ENCODE assay signal across 19 cellular contexts in genomic region chr7:32415936-32416335, GRCh38.
A peak's percentile ranks its signal among the peaks of the same experiment; 100 is the strongest.
DNase-seq lines count a peak whose midpoint lies in the region; FAIRE-seq and TF ChIP-seq lines count a peak whose summit lies in the region.
"Had no signal": no experiment of that assay in that cellular context is flagged by ENCODE, and none has a peak within 500 bp of the region (broad histone marks: within the 10 kb centered on the region; RNA-seq: fewer than 3 reads in every experiment).

No MANE protein-coding gene starts in this region.

- H3K4me3 Mint-ChIP-seq in CD4-positive, alpha-beta memory T cell: no peak overlapping the region
- H3K4me3 Mint-ChIP-seq: B cell; CD4-positive, alpha-beta T cell; GM23338 had no signal

- H3K79me2 ChIP-seq in keratinocyte (ENCODE audit: control insufficient read depth, insufficient read depth, low read length): no peaks in the 10 kb centered on the region

- FAIRE-seq in keratinocyte (lab: Jason Lieb, UNC): peak; percentile 70
- FAIRE-seq: A204.1, D721Med, G401.6, GM12891 had no signal

- peaks cover 5 to 10% of the 10 kb centered on the region in 2 donors for H3K27me3 Mint-ChIP-seq in CD4-positive, alpha-beta memory T cell

- H3K36me3 ChIP-seq in keratinocyte (ENCODE audit: control insufficient read depth in 2 of 2, extremely low read depth in 1 of 2, insufficient read depth in 2 of 2, low read length in 2 of 2): no peaks in the 10 kb centered on the region
- no peaks in the 10 kb centered on the region for H3K36me3 ChIP-seq in CD4-positive, alpha-beta memory T cell (ENCODE audit: insufficient read depth, low read length)

- DNase-seq in RWPE1 (ENCODE audit: low spot score) (peak; percentile 36), epithelial cell of esophagus (ENCODE audit: low read depth) (peak; percentile 89), keratinocyte (ENCODE audit: low read depth, low spot score) (peak; percentile 40), islet precursor cell (no peak)
- DNase-seq in stimulated activated CD4-positive, alpha-beta T cell treated with anti-CD3 and anti-CD28 coated beads, Interleukin-2, amount 100 ng/mL, for 48 hours: no peak
- DNase-seq in CD4-positive, alpha-beta memory T cell: no peak
- DNase-seq in activated T-cell treated with anti-CD3 and anti-CD28 coated beads, Interleukin-2, amount 50 U/mL, for 1 hour: no peak
- DNase-seq: C1 segment of cervical spinal cord; CD4-positive, alpha-beta T cell; COR-L47; DMS153; DMS79 treated with DMSO at 0.1 percent for 48 hours; EL had no signal

- intact Hi-C loops in CD4-positive, alpha-beta memory T cell (cut with micrococcal nuclease): no loop called here

- H3K4me1 ChIP-seq in keratinocyte (ENCODE audit: control insufficient read depth, extremely low read depth, insufficient read depth, low read length): peaks cover 17% of the 10 kb centered on the region
- no peaks in the 10 kb centered on the region for H3K4me1 ChIP-seq in CD4-positive, alpha-beta memory T cell (ENCODE audit: insufficient read depth, low read length)

- H4K20me1 ChIP-seq in keratinocyte (ENCODE audit: control insufficient read depth, extremely low read depth, insufficient read depth, low read length): no peaks in the 10 kb centered on the region

- H3K27ac ChIP-seq in RWPE1 (no peak overlapping the region), keratinocyte (ENCODE audit: control insufficient read depth, insufficient read depth, low read length) (no peak overlapping the region)
- no peak overlapping the region for H3K27ac ChIP-seq in CD4-positive, alpha-beta memory T cell (ENCODE audit: low read depth, low read length)

- H3K4me3 ChIP-seq in epithelial cell of esophagus (ENCODE audit: low read length): no peak overlapping the region
- H3K4me3 ChIP-seq in keratinocyte (ENCODE audit: control insufficient read depth in 2 of 3, extremely low read depth in 1 of 3, insufficient read depth in 2 of 3, low read depth in 1 of 3, low read length in 3 of 3): no peak overlapping the region
- H3K4me3 ChIP-seq in CD4-positive, alpha-beta memory T cell (ENCODE audit: low read length in 2 of 2): no peak overlapping the region
- H3K4me3 ChIP-seq: GM23338 had no signal

- no peaks in the 10 kb centered on the region for H3K36me3 Mint-ChIP-seq in CD4-positive, alpha-beta memory T cell

- no peaks in the 10 kb centered on the region for H3K9me3 ChIP-seq in keratinocyte (ENCODE audit: control insufficient read depth, low read depth, low read length)
- no peaks in the 10 kb centered on the region for H3K9me3 ChIP-seq in CD4-positive, alpha-beta memory T cell (ENCODE audit: control insufficient read depth in 1 of 2, low read length in 2 of 2)

- no peaks in the 10 kb centered on the region for H3K9me1 ChIP-seq in keratinocyte (ENCODE audit: control insufficient read depth, extremely low read depth, insufficient read depth, low read length)

- peak overlapping the region; percentile 22 for H3K4me2 ChIP-seq in keratinocyte (ENCODE audit: control insufficient read depth, extremely low read depth, insufficient read depth, low read depth, low read length)
- H3K4me2 ChIP-seq: GM23338 had no signal

- H3K9ac ChIP-seq in keratinocyte (ENCODE audit: control insufficient read depth, extremely low read depth, insufficient read depth, low read length): no peak overlapping the region

- POLR2A ChIA-PET in RWPE1 (lab: Yijun Ruan, JAX; ENCODE audit: low non-redundant PET): interaction anchor here (0.6 kb wide), 1 partner anchor 1411 kb away, joined by 3 read pairs; no protein-coding TSS in a partner anchor
- POLR2A ChIA-PET in CD4-positive, alpha-beta memory T cell (lab: Charles Lee; ENCODE audit: partially characterized antibody): no interaction called here

- no peak overlapping the region for H3K27ac Mint-ChIP-seq in CD4-positive, alpha-beta memory T cell
- H3K27ac Mint-ChIP-seq: B cell; CD4-positive, alpha-beta T cell; GM23338 had no signal

- H3K27me3 ChIP-seq in keratinocyte (ENCODE audit: control insufficient read depth, extremely low read depth, insufficient read depth, low read length): no peaks in the 10 kb centered on the region
- H3K27me3 ChIP-seq in CD4-positive, alpha-beta memory T cell (ENCODE audit: insufficient read depth, low read length): no peaks in the 10 kb centered on the region

- TF ChIP-seq CTCF in RWPE1 (conservative IDR thresholded peaks at IDR 0.05; ENCODE audit: low read depth): no peak
- no peak for TF ChIP-seq CTCF in epithelial cell of esophagus (IDR thresholded peaks at IDR 0.05; ENCODE audit: insufficient read depth, low read depth, low read length, missing control alignments)
- peak in 2 of 3 experiments; percentile 36 to 73 for TF ChIP-seq CTCF in keratinocyte (optimal IDR thresholded peaks at IDR 0.05 in 1 of 3, IDR thresholded peaks at IDR 0.05 in 1 of 3, conservative IDR thresholded peaks at IDR 0.05 in 1 of 3; ENCODE audit: extremely low read depth in 1 of 3, insufficient read depth in 2 of 3, low read length in 3 of 3)

- peak overlapping the region; percentile 56 for H2AFZ ChIP-seq in keratinocyte (ENCODE audit: control insufficient read depth, low read length)
- H2AFZ ChIP-seq: GM23338 had no signal

- CTCF ChIA-PET in RWPE1 (lab: Yijun Ruan, JAX): interaction anchor here (1.6 kb wide), 1 partner anchor 12 kb away, joined by 6 read pairs; no protein-coding TSS in a partner anchor
- CTCF ChIA-PET in CD4-positive, alpha-beta memory T cell (lab: Charles Lee; ENCODE audit: partially characterized antibody): interaction anchor here (1.3 kb wide), 1 partner anchor 17 kb away, joined by 3 read pairs; no protein-coding TSS in a partner anchor

- peaks cover 0 to 2% (median 0%) of the 10 kb centered on the region in 8 donors for H3K9me3 Mint-ChIP-seq in CD4-positive, alpha-beta memory T cell
- H3K9me3 Mint-ChIP-seq: CD4-positive, alpha-beta T cell; GM23338 had no signal

- dilution Hi-C loops in keratinocyte (cut with MboI; ENCODE audit: extremely low pct_ligation_motif_present, low sequenced_read_pairs): no loop called here

- H3K4me1 Mint-ChIP-seq in CD4-positive, alpha-beta memory T cell: no peaks in the 10 kb centered on the region
- H3K4me1 Mint-ChIP-seq: B cell, GM23338 had no signal

Comparison
In these comparisons a context has a peak if more than half of its experiments do, and no peak if none do; other contexts are left out.
1. DNase-seq: peak in RWPE1 (single experiment), epithelial cell of esophagus (single experiment) and keratinocyte (single experiment); none in stimulated activated CD4-positive, alpha-beta T cell treated with anti-CD3 and anti-CD28 coated beads, Interleukin-2, amount 100 ng/mL, for 48 hours (0 of 2), CD4-positive, alpha-beta memory T cell (0 of 5), activated T-cell treated with anti-CD3 and anti-CD28 coated beads, Interleukin-2, amount 50 U/mL, for 1 hour (single experiment) and islet precursor cell (single experiment).
2. CTCF ChIP-seq: peak in keratinocyte (2 of 3); none in RWPE1 (single experiment) and epithelial cell of esophagus (single experiment).